In genomic region chr18:43234889-43235288, GRCh38 we compare ENCODE assay signal across 29 cellular contexts. TPM values are rescaled to one million over a fixed set of nuclear protein-coding genes. Genes with fewer than 3 reads are reported as not detected.
"Had no signal": no experiment of that assay in that cellular context is flagged by ENCODE, and none has a peak within 500 bp of the region (broad histone marks: within the 10 kb centered on the region; RNA-seq: fewer than 3 reads in every experiment).

No MANE protein-coding gene starts in this region.

- H3K4me1 ChIP-seq: neural progenitor cell, pancreas, psoas muscle, spleen, suprapubic skin, testis, tibial artery, transverse colon, upper lobe of right lung, uterus had no signal

- H3K4me3 ChIP-seq: neural progenitor cell, pancreas, psoas muscle, skin epidermis, smooth muscle cell, spleen, suprapubic skin, testis, tibial artery, transverse colon, upper lobe of right lung, uterus had no signal

- H3K36me3 ChIP-seq: neural progenitor cell, pancreas, spleen, suprapubic skin, tibial artery, transverse colon, upper lobe of right lung, uterus had no signal

- DNase-seq: naive thymus-derived CD4-positive, alpha-beta T cell; natural killer cell; occipital lobe; pancreas; psoas muscle; right cardiac atrium; spleen; stimulated activated CD4-positive, alpha-beta T cell treated with anti-CD3 and anti-CD28 coated beads, Interleukin-12 subunit alpha, Interleukin-12 subunit beta, amount 100 ng/mL, for 4 hours; stimulated activated CD4-positive, alpha-beta T cell treated with anti-CD3 and anti-CD28 coated beads, Interleukin-1b, Interleukin-23, amount 100 ng/mL, for 48 hours; stimulated activated CD4-positive, alpha-beta T cell treated with anti-CD3 and anti-CD28 coated beads, Interleukin-4, amount 100 ng/mL, for 1 hour; stimulated activated CD4-positive, alpha-beta T cell treated with anti-CD3 and anti-CD28 coated beads, Interleukin-4, amount 100 ng/mL, for 4 hours; stimulated activated CD8-positive, alpha-beta memory T cell treated with anti-CD3 and anti-CD28 coated beads, Interleukin-4, amount 100 ng/mL, for 48 hours; stimulated activated naive CD4-positive, alpha-beta T cell; stimulated activated naive CD8-positive, alpha-beta T cell treated with anti-CD3 and anti-CD28 coated beads, Interleukin-15, amount 100 ng/mL, for 72 hours; stimulated activated naive CD8-positive, alpha-beta T cell treated with anti-CD3 and anti-CD28 coated beads, Interleukin-15, Interleukin-2, amounts not matched to agents 100 U/mL and 50 U/mL, for 24 hours; substantia nigra; testis; tibial artery; transverse colon; upper lobe of right lung; uterus had no signal

- H3K27ac ChIP-seq: neural progenitor cell, pancreas, psoas muscle, skin epidermis, spleen, suprapubic skin, testis, tibial artery, transverse colon, upper lobe of right lung, uterus had no signal

- H3K9me3 ChIP-seq: pancreas, psoas muscle, suprapubic skin, testis, tibial artery, transverse colon, upper lobe of right lung, uterus had no signal

- ATAC-seq: naive thymus-derived CD4-positive, alpha-beta T cell; natural killer cell; pancreas; psoas muscle; right cardiac atrium; sciatic nerve; stimulated activated memory B cell treated with anti-CD40 and anti-IgM and Interleukin-4, amounts not matched to agents 10 μg/mL and 1 μg/mL and 100 μg/mL, for 72 hours; stimulated activated naive CD8-positive, alpha-beta T cell treated with anti-CD3 and anti-CD28 coated beads, Interleukin-15, amount 100 ng/mL, for 72 hours; stimulated activated naive CD8-positive, alpha-beta T cell treated with anti-CD3 and anti-CD28 coated beads, Interleukin-15, Interleukin-2, amounts not matched to agents 100 U/mL and 50 U/mL, for 24 hours; upper lobe of right lung had no signal

- H3K27me3 ChIP-seq: neural progenitor cell, pancreas, spleen, suprapubic skin, testis, tibial artery, transverse colon, upper lobe of right lung, uterus had no signal

RNA-seq across cellular contexts. Expression of gene SYT4, which starts 42.4 kb away (rescaled TPM):
- total RNA-seq: naive thymus-derived CD4-positive, alpha-beta T cell; natural killer cell; osteocyte; psoas muscle; renal cortical epithelial cell; sciatic nerve; spleen; suprapubic skin had no signal
